Comparison of ENCODE assay signal across 1 cellular context in genomic region chr11:69644071-69644961, GRCh38.
TF ChIP-seq lines count a peak whose summit lies in the region.

No MANE protein-coding gene starts in this region.

TF ChIP-seq in HepG2, 621 proteins besides CTCF, POLR2A, EP300 and RAD21 (continued from another document and continues in another):
- no peak for TF ChIP-seq CREB1 (IDR thresholded peaks at IDR 0.05)
- TF ChIP-seq CREB1 (CRISPR knock-in tag; IDR thresholded peaks at IDR 0.05): no peak
- peak; percentile 58; the same call in 1 of the 2 replicates for TF ChIP-seq LBX2 (CRISPR knock-in tag; IDR thresholded peaks at IDR 0.05; ENCODE audit: borderline replicate concordance)
- peak; percentile 78; the same call in 1 of the 2 replicates for TF ChIP-seq ZNF333 (CRISPR knock-in tag; IDR thresholded peaks at IDR 0.05; ENCODE audit: borderline replicate concordance)
- TF ChIP-seq GMEB2 (CRISPR knock-in tag; IDR thresholded peaks at IDR 0.05; ENCODE audit: low read depth): no peak
- peak; percentile 50; the same call in 1 of the 2 replicates for TF ChIP-seq GMEB1 (CRISPR knock-in tag; IDR thresholded peaks at IDR 0.05; ENCODE audit: borderline replicate concordance)
- TF ChIP-seq MTF2 (CRISPR knock-in tag; IDR thresholded peaks at IDR 0.05; ENCODE audit: borderline replicate concordance): no peak
- no peak for TF ChIP-seq ATAD3A (CRISPR knock-in tag; IDR thresholded peaks at IDR 0.05)
- TF ChIP-seq RFX1 (IDR thresholded peaks at IDR 0.05): no peak
- no peak for TF ChIP-seq KDM6A (CRISPR knock-in tag; IDR thresholded peaks at IDR 0.05; ENCODE audit: low read depth)
- TF ChIP-seq RNF219 (CRISPR knock-in tag; IDR thresholded peaks at IDR 0.05): no peak
- no peak for TF ChIP-seq SP140L (CRISPR knock-in tag; IDR thresholded peaks at IDR 0.05; ENCODE audit: borderline replicate concordance)
- TF ChIP-seq NBN (conservative IDR thresholded peaks at IDR 0.05): no peak
- peak; percentile 57 for TF ChIP-seq AGO2 (optimal IDR thresholded peaks at IDR 0.05; ENCODE audit: low read depth, low read length)
- TF ChIP-seq SP1 (IDR thresholded peaks at IDR 0.05): no peak
- TF ChIP-seq SP1 (CRISPR knock-in tag; IDR thresholded peaks at IDR 0.05): no peak
- TF ChIP-seq ZNF318 (CRISPR knock-in tag; IDR thresholded peaks at IDR 0.05): no peak
- peak; percentile 78 for TF ChIP-seq RBM39 (IDR thresholded peaks at IDR 0.05; ENCODE audit: low read depth, low read length, poor library complexity, severe bottlenecking)
- peak; percentile 34; the same call in 1 of the 2 replicates for TF ChIP-seq SPEN (CRISPR knock-in tag; IDR thresholded peaks at IDR 0.05; ENCODE audit: low read depth)
- TF ChIP-seq RORA (CRISPR knock-in tag; IDR thresholded peaks at IDR 0.05): no peak
- TF ChIP-seq ZNF138 (CRISPR knock-in tag; IDR thresholded peaks at IDR 0.05; ENCODE audit: low read depth): no peak
- TF ChIP-seq TRIM22 (IDR thresholded peaks at IDR 0.05): no peak
- peak; percentile 63; the same call in 1 of the 2 replicates for TF ChIP-seq ZNF564 (CRISPR knock-in tag; IDR thresholded peaks at IDR 0.05)
- TF ChIP-seq ZNF253 (CRISPR knock-in tag; IDR thresholded peaks at IDR 0.05; ENCODE audit: borderline replicate concordance): no peak
- no peak for TF ChIP-seq ZNF296 (CRISPR knock-in tag; conservative IDR thresholded peaks at IDR 0.05)
- TF ChIP-seq NCOA2 (CRISPR knock-in tag; IDR thresholded peaks at IDR 0.05): peak; percentile 37; the same call in 1 of the 2 replicates
- TF ChIP-seq RXRA (CRISPR knock-in tag; IDR thresholded peaks at IDR 0.05): peak; percentile 88
- TF ChIP-seq GABPA (IDR thresholded peaks at IDR 0.05; ENCODE audit: low read depth, low read length): no peak
- no peak; the same call in 1 of the 2 replicates for TF ChIP-seq GABPA (CRISPR knock-in tag; IDR thresholded peaks at IDR 0.05; ENCODE audit: low read depth)
- no peak for TF ChIP-seq TRAFD1 (CRISPR knock-in tag; IDR thresholded peaks at IDR 0.05; ENCODE audit: borderline replicate concordance)
- TF ChIP-seq SP4 (CRISPR knock-in tag; IDR thresholded peaks at IDR 0.05): no peak; the same call in 1 of the 2 replicates
- TF ChIP-seq ZNF776 (CRISPR knock-in tag; IDR thresholded peaks at IDR 0.05): no peak
- TF ChIP-seq MAX (IDR thresholded peaks at IDR 0.05): peak; percentile 98
- no peak; the same call in 1 of the 2 replicates for TF ChIP-seq RELA (CRISPR knock-in tag; IDR thresholded peaks at IDR 0.05)
- peak; percentile 93 for TF ChIP-seq MYC (CRISPR knock-in tag; IDR thresholded peaks at IDR 0.05; ENCODE audit: borderline replicate concordance)
- TF ChIP-seq BHLHE40 (IDR thresholded peaks at IDR 0.05; ENCODE audit: low read length): peak; percentile 33; the same call in 1 of the 2 replicates
- TF ChIP-seq ZNF749 (CRISPR knock-in tag; IDR thresholded peaks at IDR 0.05; ENCODE audit: borderline replicate concordance): 0 out of 2 replicates have a peak, but pooled peaks have one; percentile 68
- no peak for TF ChIP-seq JUNB (CRISPR knock-in tag; IDR thresholded peaks at IDR 0.05; ENCODE audit: borderline replicate concordance)
- TF ChIP-seq HNRNPL (IDR thresholded peaks at IDR 0.05; ENCODE audit: low read depth, low read length): peak; percentile 97
- TF ChIP-seq ZNF572 (CRISPR knock-in tag; IDR thresholded peaks at IDR 0.05): no peak
- peak; percentile 65 for TF ChIP-seq ZFY (CRISPR knock-in tag; IDR thresholded peaks at IDR 0.05)
- peak; percentile 42; the same call in 1 of the 2 replicates for TF ChIP-seq FOXK1 (CRISPR knock-in tag; IDR thresholded peaks at IDR 0.05; ENCODE audit: borderline replicate concordance, low read depth)
- TF ChIP-seq ZNF30 (CRISPR knock-in tag; IDR thresholded peaks at IDR 0.05): no peak
- peak; percentile 80; the same call in 1 of the 2 replicates for TF ChIP-seq ZNF878 (CRISPR knock-in tag; IDR thresholded peaks at IDR 0.05)
- peak; percentile 93 for TF ChIP-seq RARA (CRISPR knock-in tag; IDR thresholded peaks at IDR 0.05)
- TF ChIP-seq ZNF430 (CRISPR knock-in tag; IDR thresholded peaks at IDR 0.05): peak; percentile 88
